ENCODE assay signal across 8 cellular contexts in the genomic region with DNA sequence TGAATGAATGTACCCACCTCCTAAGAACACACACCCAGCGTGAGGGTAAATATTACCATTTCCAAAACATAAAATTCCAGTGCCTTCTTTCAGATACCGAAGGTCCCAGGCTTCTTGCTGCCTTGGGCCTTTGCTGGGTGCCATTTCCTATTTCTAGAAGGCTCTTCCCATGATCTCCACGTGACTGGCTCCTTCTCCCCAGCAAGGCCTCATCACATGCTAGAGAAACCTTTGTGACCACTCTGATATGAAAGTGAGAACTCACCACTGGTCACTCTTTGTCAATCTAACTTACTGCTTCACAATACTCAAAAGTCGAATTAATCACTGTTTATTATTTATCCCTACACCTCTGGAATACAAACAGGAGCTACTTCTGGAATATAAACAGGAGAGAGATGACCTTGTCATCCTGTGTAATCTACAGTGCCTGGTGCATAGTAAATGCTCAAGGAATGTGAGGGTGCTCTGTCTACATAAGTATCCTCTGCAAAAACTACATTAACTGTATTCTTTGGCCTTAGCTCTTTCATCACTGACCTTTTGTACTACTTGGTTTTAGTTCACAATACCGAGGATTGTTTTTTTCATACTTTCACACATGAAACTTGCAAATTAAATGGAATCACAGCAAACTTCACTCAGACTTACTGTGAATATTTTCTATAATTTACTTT. TPM values are rescaled to one million over a fixed set of nuclear protein-coding genes. Genes with fewer than 3 reads are reported as not detected.
DNase-seq lines count a peak whose midpoint lies in the region; TF ChIP-seq lines count a peak whose summit lies in the region.

No MANE protein-coding gene starts in this region.

- DNase-seq in Caki2 (ENCODE audit: low read depth) (peak; percentile 23), nephron progenitor cell (no peak), EL (no peak), NCI-H82 treated with DMSO at 0.1 percent for 48 hours (lab: John Stamatoyannopoulos, UW; ENCODE audit: unreplicated experiment) (no peak), posterior cingulate gyrus (no peak), NCI-H82 (lab: John Stamatoyannopoulos, UW) (no peak)

- peaks cover 9% of the 10 kb centered on the region; the same call in 1 of the 2 replicates for H3K27me3 ChIP-seq in HUES64 (ENCODE audit: insufficient read depth, low read length)

- no peaks in the 10 kb centered on the region for H3K27me3 Mint-ChIP-seq in dendritic cell treated with granulocyte-macrophage colony-stimulating factor and Interleukin-4, amounts not matched to agents 40 ng/mL and 50 ng/mL, for 4 days
- H3K27me3 Mint-ChIP-seq in nephron progenitor cell (ENCODE audit: low read depth, poor library complexity), result peaks cover 35% of the 10 kb centered on the region

- 79% methylated on average over 5 of the region's 5 CpGs for WGBS in HUES64

- no peaks in the 10 kb centered on the region for H3K36me3 ChIP-seq in HUES64 (ENCODE audit: insufficient read depth, low read length)

- H3K4me3 Mint-ChIP-seq in dendritic cell treated with granulocyte-macrophage colony-stimulating factor and Interleukin-4, amounts not matched to agents 40 ng/mL and 50 ng/mL, for 4 days, result peak overlapping the region; percentile 94
- peak overlapping the region; percentile 92 for H3K4me3 Mint-ChIP-seq in nephron progenitor cell

- H3K9me3 ChIP-seq in HUES64 (ENCODE audit: insufficient read depth, low read depth, low read length), result no peaks in the 10 kb centered on the region

- H3K27ac Mint-ChIP-seq in dendritic cell treated with granulocyte-macrophage colony-stimulating factor and Interleukin-4, amounts not matched to agents 40 ng/mL and 50 ng/mL, for 4 days, result peak overlapping the region; percentile 76
- no peak overlapping the region for H3K27ac Mint-ChIP-seq in nephron progenitor cell

- H3K36me3 Mint-ChIP-seq in dendritic cell treated with granulocyte-macrophage colony-stimulating factor and Interleukin-4, amounts not matched to agents 40 ng/mL and 50 ng/mL, for 4 days (ENCODE audit: low read depth), result peaks cover 51% of the 10 kb centered on the region
- H3K36me3 Mint-ChIP-seq in nephron progenitor cell (ENCODE audit: low read depth), result peaks cover 25% of the 10 kb centered on the region

- peaks cover 64% of the 10 kb centered on the region for H3K4me1 Mint-ChIP-seq in dendritic cell treated with granulocyte-macrophage colony-stimulating factor and Interleukin-4, amounts not matched to agents 40 ng/mL and 50 ng/mL, for 4 days (ENCODE audit: low read depth)
- peaks cover 30% of the 10 kb centered on the region for H3K4me1 Mint-ChIP-seq in nephron progenitor cell

- no peaks in the 10 kb centered on the region for H3K9me3 Mint-ChIP-seq in dendritic cell treated with granulocyte-macrophage colony-stimulating factor and Interleukin-4, amounts not matched to agents 40 ng/mL and 50 ng/mL, for 4 days
- H3K9me3 Mint-ChIP-seq in nephron progenitor cell, result no peaks in the 10 kb centered on the region

- in situ Hi-C loops in Caki2 (cut with HindIII; ENCODE audit: low pct_unique_long_range_greater_than_20kb, low sequenced_read_pairs), result no loop called here

- no peak overlapping the region for H3K9ac ChIP-seq in HUES64 (ENCODE audit: low read depth, low read length)

- TF ChIP-seq CTCF in nephron progenitor cell (IDR thresholded peaks at IDR 0.05), result no peak

- H3K4me1 ChIP-seq in HUES64 (ENCODE audit: insufficient read depth, low read length), result peaks cover 6% of the 10 kb centered on the region; the same call in 1 of the 2 replicates

- H3K27ac ChIP-seq in HUES64 (ENCODE audit: low read depth, low read length), result no peak overlapping the region

- intact Hi-C loops in dendritic cell treated with granulocyte-macrophage colony-stimulating factor and Interleukin-4, amounts not matched to agents 40 ng/mL and 50 ng/mL, for 4 days (cut with micrococcal nuclease), result loop anchor here (2.0 kb wide), 1 partner anchor 20 kb away; no protein-coding TSS in a partner anchor
- intact Hi-C loops in posterior cingulate gyrus (cut with DNase I), result loop anchor here (10.0 kb wide), 1 partner anchor 54 kb away; no protein-coding TSS in a partner anchor

- H3K4me3 ChIP-seq in HUES64 (ENCODE audit: low read length), result peak overlapping the region; percentile 95

RNA-seq across cellular contexts. Expression of gene STX7, which starts 1.6 kb away (rescaled TPM):
- 4.8 and 21.9 TPM in 2 replicates for total RNA-seq in Caki2 (2014; rRNA removed; shearing (Covaris generic); ENCODE audit: low replicate concordance)
- polyA plus RNA-seq in HUES64 (2013, experiment 1 of 2), result 20.9 TPM
- polyA plus RNA-seq in HUES64 (2013, experiment 2 of 2), result 21.9 TPM

RNA-seq across cellular contexts. Expression of gene TAAR9, which starts 26.8 kb away (rescaled TPM):
- not detected in 2 replicates for total RNA-seq in Caki2 (2014; rRNA removed; shearing (Covaris generic); ENCODE audit: low replicate concordance)
- polyA plus RNA-seq in HUES64 (2013, experiment 1 of 2), result not detected
- polyA plus RNA-seq in HUES64 (2013, experiment 2 of 2), result not detected

RNA-seq across cellular contexts. Expression of gene TAAR8, which starts 41.2 kb away (rescaled TPM):
- total RNA-seq in Caki2 (2014; rRNA removed; shearing (Covaris generic); ENCODE audit: low replicate concordance), result not detected in 2 replicates
- not detected for polyA plus RNA-seq in HUES64 (2013, experiment 1 of 2)
- not detected for polyA plus RNA-seq in HUES64 (2013, experiment 2 of 2)

RNA-seq across cellular contexts. Expression of gene TAAR6, which starts 58.8 kb away (rescaled TPM):
- not detected in 2 replicates for total RNA-seq in Caki2 (2014; rRNA removed; shearing (Covaris generic); ENCODE audit: low replicate concordance)
- not detected for polyA plus RNA-seq in HUES64 (2013, experiment 1 of 2)
- not detected for polyA plus RNA-seq in HUES64 (2013, experiment 2 of 2)
